Comparison of ENCODE assay signal across 23 cellular contexts in the genomic region with DNA sequence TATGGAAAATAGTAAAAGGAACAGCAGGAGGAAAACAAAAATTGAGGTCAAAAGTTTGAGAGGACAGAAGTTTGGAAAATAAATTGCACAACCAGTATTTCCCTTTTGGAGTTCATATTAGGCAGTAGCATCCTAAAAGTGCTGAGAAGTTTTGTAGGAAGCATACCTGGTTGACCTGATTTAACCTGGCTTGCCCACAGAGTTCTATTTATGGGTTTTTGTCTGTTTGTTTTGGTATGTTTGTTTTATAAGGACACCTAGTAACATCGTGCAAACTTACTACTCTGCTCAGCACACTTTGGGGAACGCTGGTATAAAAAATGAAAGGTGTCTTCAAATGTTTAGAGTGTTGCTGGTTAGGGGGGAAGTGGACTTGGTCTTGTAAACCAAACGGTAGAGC.
"Had no signal": no experiment of that assay in that cellular context is flagged by ENCODE, and none has a peak within 500 bp of the region (broad histone marks: within the 10 kb centered on the region; RNA-seq: fewer than 3 reads in every experiment).

No MANE protein-coding gene starts in this region.

- H3K27me3 ChIP-seq: gastroesophageal sphincter, left lung, suprapubic skin had no signal

- H3K9me3 Mint-ChIP-seq: activated naive CD8-positive, alpha-beta T cell treated with anti-CD3 and anti-CD28 coated beads, Interleukin-2, amount 50 U/mL, for 24 hours; activated T-helper 17 cell treated with anti-CD3 and anti-CD28 coated beads, Interleukin-2, amount 50 U/mL, for 72 hours; dendritic cell treated with granulocyte-macrophage colony-stimulating factor and Interleukin-4, amounts not matched to agents 40 ng/mL and 50 ng/mL, for 4 days; naive thymus-derived CD8-positive, alpha-beta T cell; type B pancreatic cell had no signal

- H3K27me3 Mint-ChIP-seq: activated naive CD8-positive, alpha-beta T cell treated with anti-CD3 and anti-CD28 coated beads, Interleukin-2, amount 50 U/mL, for 24 hours; activated T-helper 17 cell treated with anti-CD3 and anti-CD28 coated beads, Interleukin-2, amount 50 U/mL, for 72 hours; dendritic cell treated with granulocyte-macrophage colony-stimulating factor and Interleukin-4, amounts not matched to agents 40 ng/mL and 50 ng/mL, for 4 days had no signal

- ATAC-seq: activated CD4-positive, CD25-positive, alpha-beta regulatory T cell treated with anti-CD3 and anti-CD28 coated beads, Interleukin-2, amount 50 U/mL, for 24 hours; activated naive CD8-positive, alpha-beta T cell treated with anti-CD3 and anti-CD28 coated beads, Interleukin-2, amount 50 U/mL, for 24 hours; activated T-helper 17 cell treated with anti-CD3 and anti-CD28 coated beads, Interleukin-2, amount 50 U/mL, for 72 hours; gastroesophageal sphincter; left lung; naive thymus-derived CD8-positive, alpha-beta T cell; stimulated activated naive CD8-positive, alpha-beta T cell treated with anti-CD3 and anti-CD28 coated beads, Interleukin-15, Interleukin-2, amounts not matched to agents 100 U/mL and 50 U/mL, for 24 hours had no signal

- H3K4me3 ChIP-seq: gastroesophageal sphincter, left lung, suprapubic skin had no signal

- H3K36me3 ChIP-seq: gastroesophageal sphincter, left lung, suprapubic skin had no signal

- DNase-seq: activated CD4-positive, alpha-beta T cell treated with anti-CD3 and anti-CD28 coated beads, Interleukin-2, amount 50 U/mL, for 1 hour; activated naive CD4-positive, alpha-beta T cell treated with Interleukin-2 at 50 U/mL for 16 hours; activated naive CD8-positive, alpha-beta T cell treated with anti-CD3 and anti-CD28 coated beads, Interleukin-2, amount 50 U/mL, for 24 hours; aorta; cerebellar nuclear complex; effector memory CD4-positive, alpha-beta T cell; islet precursor cell; left lung; mesenchymal stem cell; naive thymus-derived CD8-positive, alpha-beta T cell; nucleus accumbens; posterior cingulate gyrus; small intestine; stimulated activated CD4-positive, alpha-beta T cell treated with anti-CD3 and anti-CD28 coated beads, Interleukin-4, amount 100 ng/mL, for 4 hours; stimulated activated CD8-positive, alpha-beta memory T cell treated with anti-CD3 and anti-CD28 coated beads, Interleukin-4, amount 100 ng/mL, for 48 hours; stimulated activated naive CD8-positive, alpha-beta T cell treated with anti-CD3 and anti-CD28 coated beads, Interleukin-15, Interleukin-2, amounts not matched to agents 100 U/mL and 50 U/mL, for 24 hours had no signal

- H3K9me3 ChIP-seq: gastroesophageal sphincter, left lung, suprapubic skin had no signal

- H3K4me3 Mint-ChIP-seq: activated naive CD8-positive, alpha-beta T cell treated with anti-CD3 and anti-CD28 coated beads, Interleukin-2, amount 50 U/mL, for 24 hours; activated T-helper 17 cell treated with anti-CD3 and anti-CD28 coated beads, Interleukin-2, amount 50 U/mL, for 72 hours; dendritic cell treated with granulocyte-macrophage colony-stimulating factor and Interleukin-4, amounts not matched to agents 40 ng/mL and 50 ng/mL, for 4 days; naive thymus-derived CD8-positive, alpha-beta T cell; type B pancreatic cell had no signal

- H3K27ac Mint-ChIP-seq: activated T-helper 17 cell treated with anti-CD3 and anti-CD28 coated beads, Interleukin-2, amount 50 U/mL, for 72 hours; dendritic cell treated with granulocyte-macrophage colony-stimulating factor and Interleukin-4, amounts not matched to agents 40 ng/mL and 50 ng/mL, for 4 days; type B pancreatic cell had no signal

- H3K27ac ChIP-seq: epithelial cell of prostate, gastroesophageal sphincter, suprapubic skin had no signal

- H3K36me3 Mint-ChIP-seq: naive thymus-derived CD8-positive, alpha-beta T cell; type B pancreatic cell had no signal
